Comparison of ENCODE assay signal across 1 cellular context in genomic region chr1:93275634-93276295, GRCh38.
TF ChIP-seq lines count a peak whose summit lies in the region.

No MANE protein-coding gene starts in this region.

TF ChIP-seq in liver, 16 proteins besides CTCF, POLR2A, EP300 and RAD21 (continued from another document):
- TF ChIP-seq REST (IDR thresholded peaks at IDR 0.05) (peak; percentile 76), SP1 (IDR thresholded peaks at IDR 0.05) (peak; percentile 97)
- TF ChIP-seq, protein P1, sequence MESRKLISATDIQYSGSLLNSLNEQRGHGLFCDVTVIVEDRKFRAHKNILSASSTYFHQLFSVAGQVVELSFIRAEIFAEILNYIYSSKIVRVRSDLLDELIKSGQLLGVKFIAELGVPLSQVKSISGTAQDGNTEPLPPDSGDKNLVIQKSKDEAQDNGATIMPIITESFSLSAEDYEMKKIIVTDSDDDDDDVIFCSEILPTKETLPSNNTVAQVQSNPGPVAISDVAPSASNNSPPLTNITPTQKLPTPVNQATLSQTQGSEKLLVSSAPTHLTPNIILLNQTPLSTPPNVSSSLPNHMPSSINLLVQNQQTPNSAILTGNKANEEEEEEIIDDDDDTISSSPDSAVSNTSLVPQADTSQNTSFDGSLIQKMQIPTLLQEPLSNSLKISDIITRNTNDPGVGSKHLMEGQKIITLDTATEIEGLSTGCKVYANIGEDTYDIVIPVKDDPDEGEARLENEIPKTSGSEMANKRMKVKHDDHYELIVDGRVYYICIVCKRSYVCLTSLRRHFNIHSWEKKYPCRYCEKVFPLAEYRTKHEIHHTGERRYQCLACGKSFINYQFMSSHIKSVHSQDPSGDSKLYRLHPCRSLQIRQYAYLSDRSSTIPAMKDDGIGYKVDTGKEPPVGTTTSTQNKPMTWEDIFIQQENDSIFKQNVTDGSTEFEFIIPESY (IDR thresholded peaks at IDR 0.05), result peak; percentile 67
- TF ChIP-seq, protein P2, sequence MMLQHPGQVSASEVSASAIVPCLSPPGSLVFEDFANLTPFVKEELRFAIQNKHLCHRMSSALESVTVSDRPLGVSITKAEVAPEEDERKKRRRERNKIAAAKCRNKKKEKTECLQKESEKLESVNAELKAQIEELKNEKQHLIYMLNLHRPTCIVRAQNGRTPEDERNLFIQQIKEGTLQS (IDR thresholded peaks at IDR 0.05), result peak; percentile 58
